Comparison of ENCODE assay signal across 8 cellular contexts in genomic region chrX:153470411-153471363, GRCh38. TPM values are rescaled to one million over a fixed set of nuclear protein-coding genes. Genes with fewer than 3 reads are reported as not detected.
DNase-seq lines count a peak whose midpoint lies in the region; ATAC-seq and TF ChIP-seq lines count a peak whose summit lies in the region.

Gene HAUS7 (minus strand): TSS chrX:153470576. CDS start chrX:153470557, 19 bp downstream.

- TF ChIP-seq CTCF in right atrium auricular region (IDR thresholded peaks at IDR 0.05) (peak in 1 of 2 donors; percentile 72), vagina (IDR thresholded peaks at IDR 0.05) (peak; percentile 10 to 61 (median 39))

- peak; percentile 87 to 95 for DNase-seq in NCI-H187 (lab: John Stamatoyannopoulos, UW)
- DNase-seq in T-helper 2 cell = peak; percentile 73 to 94 (median 78)
- peak; percentile 88 for DNase-seq in right atrium auricular region (ENCODE audit: low spot score)
- DNase-seq in putamen (ENCODE audit: low spot score) = peak; percentile 89
- DNase-seq in vagina (ENCODE audit: extremely low spot score in 2 of 2) = peak in 1 of 2 donors; percentile 94

- ATAC-seq in GM18502 (IDR thresholded peaks at IDR 0.05; ENCODE audit: poor library complexity, unreplicated experiment) = peak; percentile 84
- ATAC-seq in HG02943 (IDR thresholded peaks at IDR 0.05; ENCODE audit: low read depth, unreplicated experiment) = peak; percentile 72

- intact Hi-C loops in vagina (cut with DNase I) = loop anchor here (2.0 to 5.0 kb wide), 2 partner anchors 24 to 37 kb away; partner anchors contain the start of gene BGN

- TF ChIP-seq POLR2A in vagina (IDR thresholded peaks at IDR 0.05) = no peak

- H3K9me3 ChIP-seq in right atrium auricular region = no peaks in the 10 kb centered on the region
- H3K9me3 ChIP-seq in vagina = no peaks in the 10 kb centered on the region

- H3K4me1 ChIP-seq in right atrium auricular region (peaks cover 0 to 29% of the 10 kb centered on the region in 2 donors), vagina (peaks cover 15% of the 10 kb centered on the region)

- no peaks in the 10 kb centered on the region for H3K36me3 ChIP-seq in right atrium auricular region
- no peaks in the 10 kb centered on the region for H3K36me3 ChIP-seq in vagina

- H3K4me3 ChIP-seq in right atrium auricular region (peak within 1 kb of the TSS; percentile 40 to 65), vagina (peak within 1 kb of the TSS; percentile 51)

- H3K27me3 ChIP-seq in right atrium auricular region (no peaks in the 10 kb centered on the region), vagina (no peaks in the 10 kb centered on the region)

- H3K27ac ChIP-seq in angular gyrus (ENCODE audit: low read depth, low read length) (peak within 1 kb of the TSS; percentile 4), right atrium auricular region (peak within 1 kb of the TSS; percentile 53 to 62), vagina (peak within 1 kb of the TSS; percentile 65)

RNA-seq across cellular contexts. Expression of gene HAUS7, which starts in this region (rescaled TPM):
- total RNA-seq in right atrium auricular region = 10 to 100 TPM; 10.5 to 15.9 TPM
- total RNA-seq in vagina = 17.7 TPM

Comparison
In these comparisons a context has a peak if more than half of its experiments do, and no peak if none do; other contexts are left out.
1. H3K27ac ChIP-seq: peak in every context shown above with its lines; median percentile 65 in vagina; 58 in right atrium auricular region; 4 in angular gyrus.